In the genomic region with DNA sequence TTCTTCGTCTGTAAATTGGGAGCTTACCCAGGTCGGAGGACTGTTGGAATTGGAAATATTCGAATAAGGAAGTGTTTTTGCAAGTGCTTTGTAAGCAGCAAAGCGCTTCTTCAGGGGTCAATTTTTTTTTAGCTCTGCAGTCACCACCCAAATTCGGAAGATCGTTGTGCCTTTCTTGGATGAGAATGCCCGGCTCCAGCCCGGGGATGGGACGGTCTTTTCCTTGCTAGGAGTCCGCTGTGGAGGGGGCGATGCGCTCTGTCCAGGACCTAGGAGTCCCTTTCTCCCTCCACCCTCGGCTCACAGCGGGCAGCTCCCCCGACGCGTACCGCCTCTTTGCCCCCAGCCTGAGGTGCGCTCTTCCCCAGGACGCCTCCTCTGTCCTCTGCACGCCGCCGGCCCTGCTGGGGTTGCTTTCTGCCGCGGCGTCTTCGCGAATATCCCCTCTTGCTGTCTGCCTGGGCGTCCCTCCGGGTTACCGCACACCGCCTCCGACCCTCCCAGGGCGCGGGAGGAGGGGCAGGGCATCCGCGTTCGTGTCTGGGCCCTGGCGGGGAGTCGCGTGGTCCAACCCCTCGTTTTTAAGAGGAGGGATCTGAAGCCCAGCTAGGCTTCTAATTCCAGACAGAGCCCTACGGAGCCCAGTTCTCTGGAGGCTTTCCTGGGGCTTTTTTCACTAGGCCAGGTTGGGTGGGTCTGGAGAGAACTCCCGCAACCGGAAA, we compare ENCODE assay signal across 11 cellular contexts.
DNase-seq lines count a peak whose midpoint lies in the region; ATAC-seq and TF ChIP-seq lines count a peak whose summit lies in the region.
"Had no signal": no experiment of that assay in that cellular context is flagged by ENCODE, and none has a peak within 500 bp of the region (broad histone marks: within the 10 kb centered on the region; RNA-seq: fewer than 3 reads in every experiment).

No MANE protein-coding gene starts in this region.

- H2AFZ ChIP-seq in GM23248 = no peak overlapping the region
- H2AFZ ChIP-seq in osteoblast (ENCODE audit: low read length) = no peak overlapping the region

- TF ChIP-seq CTCF in NB4 (IDR thresholded peaks at IDR 0.05; ENCODE audit: low read depth, low read length) (no peak), osteoblast (IDR thresholded peaks at IDR 0.05; ENCODE audit: extremely low read depth, low read depth, low read length) (no peak)

- H3K27me3 ChIP-seq in GM23248 (replicated peaks; ENCODE audit: insufficient read depth) (peaks cover 67% of the 10 kb centered on the region), osteoblast (ENCODE audit: insufficient read depth, low read length) (peaks cover 67% of the 10 kb centered on the region)
- peaks cover 64% of the 10 kb centered on the region for H3K27me3 ChIP-seq in effector memory CD4-positive, alpha-beta T cell (replicated peaks; ENCODE audit: control insufficient read depth, insufficient read depth, low read length, poor library complexity, severe bottlenecking)

- 0 out of 2 replicates have a peak, but pooled peaks cover 6% of the 10 kb centered on the region for H3F3A ChIP-seq in GM23248 (ENCODE audit: insufficient read depth)

- in situ Hi-C loops in GM23248 (cut with MboI) = no loop called here

- H3K9me2 ChIP-seq in GM23248 (ENCODE audit: insufficient read depth) = no peaks in the 10 kb centered on the region

- H3K27ac ChIP-seq in GM23248 = no peak overlapping the region
- H3K27ac ChIP-seq in effector memory CD4-positive, alpha-beta T cell (ENCODE audit: insufficient read depth, low read length, poor library complexity, severe bottlenecking) = no peak overlapping the region
- no peak overlapping the region for H3K27ac ChIP-seq in osteoblast (ENCODE audit: low read depth, low read length)
- H3K27ac ChIP-seq: tibial artery had no signal

- H3K79me2 ChIP-seq in GM23248 (ENCODE audit: insufficient read depth) = no peaks in the 10 kb centered on the region
- H3K79me2 ChIP-seq in osteoblast (ENCODE audit: insufficient read depth, low read length) = no peaks in the 10 kb centered on the region

- no peak overlapping the region for H3K9ac ChIP-seq in GM23248

- WGBS in GM23248 (ENCODE audit: low coverage in 1 of 2, low lambda C conversion rate in 2 of 2, missing lambda C conversion rate in 2 of 2), 2 experiments = 6% methylated on average over 42 to 43 of the region's 45 CpGs

- H3K4me1 ChIP-seq in GM23248 (ENCODE audit: insufficient read depth) = no peaks in the 10 kb centered on the region
- H3K4me1 ChIP-seq in effector memory CD4-positive, alpha-beta T cell (ENCODE audit: control insufficient read depth, insufficient read depth, low read length, poor library complexity, severe bottlenecking) = peaks cover 51% of the 10 kb centered on the region
- H3K4me1 ChIP-seq in osteoblast (ENCODE audit: insufficient read depth, low read length) = no peaks in the 10 kb centered on the region

- no peak overlapping the region for H3K4me2 ChIP-seq in GM23248 (ENCODE audit: unreplicated experiment)
- H3K4me2 ChIP-seq in osteoblast (ENCODE audit: insufficient read depth, low read length) = no peak overlapping the region

- H3K36me3 ChIP-seq in GM23248 (ENCODE audit: low read depth) (no peaks in the 10 kb centered on the region), osteoblast (ENCODE audit: insufficient read depth, low read length) (no peaks in the 10 kb centered on the region)
- H3K36me3 ChIP-seq in effector memory CD4-positive, alpha-beta T cell (ENCODE audit: control insufficient read depth, insufficient read depth, low read length) = no peaks in the 10 kb centered on the region
- H3K36me3 ChIP-seq: tibial artery had no signal

- H3K9me3 ChIP-seq in GM23248 (ENCODE audit: low read depth) = no peaks in the 10 kb centered on the region
- H3K9me3 ChIP-seq in effector memory CD4-positive, alpha-beta T cell (ENCODE audit: control insufficient read depth, low read length) = no peaks in the 10 kb centered on the region
- no peaks in the 10 kb centered on the region for H3K9me3 ChIP-seq in osteoblast (ENCODE audit: low read depth, low read length)
- H3K9me3 ChIP-seq: tibial artery had no signal

- no peak for TF ChIP-seq POLR2A in NB4 (IDR thresholded peaks at IDR 0.05; ENCODE audit: extremely low read depth, insufficient read length)

- H3K4me3 ChIP-seq in GM23248 (no peak overlapping the region), NB4 (ENCODE audit: low read depth, low read length) (peak overlapping the region; percentile 45), osteoblast (ENCODE audit: insufficient read depth, low read length) (no peak overlapping the region)
- H3K4me3 ChIP-seq in effector memory CD4-positive, alpha-beta T cell (ENCODE audit: insufficient read depth, low read depth, low read length, poor library complexity, severe bottlenecking) = peak overlapping the region; percentile 32
- H3K4me3 ChIP-seq: tibial artery had no signal

- ATAC-seq in HG03457 (IDR thresholded peaks at IDR 0.05; ENCODE audit: unreplicated experiment) = no peak

- H4K20me1 ChIP-seq in GM23248 (ENCODE audit: insufficient read depth) (no peaks in the 10 kb centered on the region), osteoblast (ENCODE audit: insufficient read depth, low read length) (peaks cover 3% of the 10 kb centered on the region)

- DNase-seq in GM23248 (peak; percentile 36), NB4 (ENCODE audit: low read depth) (peak; percentile 62), osteoblast (ENCODE audit: insufficient read length, low spot score, missing footprints) (peak; percentile 91), kidney tubule cell (ENCODE audit: low spot score) (no peak), NCI-H2171 treated with DMSO at 0.1 percent for 48 hours (lab: John Stamatoyannopoulos, UW) (no peak)
- DNase-seq in effector memory CD4-positive, alpha-beta T cell = no peak
- DNase-seq: effector CD8-positive, alpha-beta T cell; kidney glomerular epithelial cell; NCI-H1105; tibial artery had no signal

Comparison
In these comparisons a context has a peak if more than half of its experiments do, and no peak if none do; other contexts are left out.
1. DNase-seq: peak in GM23248 (single experiment), NB4 (single experiment) and osteoblast (single experiment); none in effector memory CD4-positive, alpha-beta T cell (0 of 3), kidney tubule cell (single experiment) and NCI-H2171 treated with DMSO at 0.1 percent for 48 hours (single experiment).
2. H3K4me3 ChIP-seq: peak in NB4 (single experiment) and effector memory CD4-positive, alpha-beta T cell (single experiment); none in GM23248 (single experiment) and osteoblast (single experiment).